Comparison of ENCODE assay signal across 9 cellular contexts in genomic region chr4:110515676-110516075, GRCh38. TPM values are rescaled to one million over a fixed set of nuclear protein-coding genes. Genes with fewer than 3 reads are reported as not detected.
DNase-seq lines count a peak whose midpoint lies in the region; ATAC-seq, FAIRE-seq and TF ChIP-seq lines count a peak whose summit lies in the region.
"Had no signal": no experiment of that assay in that cellular context is flagged by ENCODE, and none has a peak within 500 bp of the region (broad histone marks: within the 10 kb centered on the region; RNA-seq: fewer than 3 reads in every experiment).

No MANE protein-coding gene starts in this region.

- no peak overlapping the region for H3K18ac ChIP-seq in neuronal stem cell (ENCODE audit: low read length)

- no peaks in the 10 kb centered on the region for H3K36me3 ChIP-seq in mucosa of descending colon (ENCODE audit: low read depth)
- no peaks in the 10 kb centered on the region for H3K36me3 ChIP-seq in neuronal stem cell (replicated peaks in 1 of 2; ENCODE audit: control insufficient read depth in 2 of 2, insufficient read depth in 2 of 2, low read length in 2 of 2)
- H3K36me3 ChIP-seq: SJCRH30 had no signal

- H3K14ac ChIP-seq in neuronal stem cell (ENCODE audit: low read length): no peak overlapping the region

- no peaks in the 10 kb centered on the region for H3K79me1 ChIP-seq in neuronal stem cell (ENCODE audit: low read depth, low read length)

- no peak overlapping the region for H3K4me2 ChIP-seq in neuronal stem cell (ENCODE audit: insufficient read depth, low read length, poor library complexity, severe bottlenecking)

- peaks cover 2% of the 10 kb centered on the region for H3K4me1 ChIP-seq in mucosa of descending colon (ENCODE audit: low read depth)
- H3K4me1 ChIP-seq in neuronal stem cell (ENCODE audit: control insufficient read depth in 2 of 2, insufficient read depth in 1 of 2, low read depth in 1 of 2, low read length in 2 of 2): no peaks in the 10 kb centered on the region

- no peaks in the 10 kb centered on the region for H3K27me3 Mint-ChIP-seq in activated T-cell treated with anti-CD3 and anti-CD28 coated beads, Interleukin-2, amount 50 U/mL, for 72 hours (ENCODE audit: low read depth)

- H2BK120ac ChIP-seq in neuronal stem cell (ENCODE audit: low read depth, low read length): no peak overlapping the region

- H3K9me3 ChIP-seq in mucosa of descending colon (no peaks in the 10 kb centered on the region), neuronal stem cell (replicated peaks in 1 of 2; ENCODE audit: control insufficient read depth in 2 of 2, insufficient read depth in 1 of 2, low read depth in 1 of 2, low read length in 2 of 2) (no peaks in the 10 kb centered on the region)
- H3K9me3 ChIP-seq: SJCRH30 had no signal

- H2BK12ac ChIP-seq in neuronal stem cell (ENCODE audit: low read length): no peak overlapping the region

- H2AFZ ChIP-seq in neuronal stem cell (ENCODE audit: low read length): no peak overlapping the region

- H3K36me3 Mint-ChIP-seq in activated T-cell treated with anti-CD3 and anti-CD28 coated beads, Interleukin-2, amount 50 U/mL, for 72 hours (ENCODE audit: insufficient read depth in 2 of 2): no peaks in the 10 kb centered on the region

- no peak overlapping the region for H3K4me3 ChIP-seq in mucosa of descending colon
- H3K4me3 ChIP-seq in neuronal stem cell (ENCODE audit: low read length in 2 of 2): no peak overlapping the region
- H3K4me3 ChIP-seq: SJCRH30 had no signal

- H3K27ac Mint-ChIP-seq in activated T-cell treated with anti-CD3 and anti-CD28 coated beads, Interleukin-2, amount 50 U/mL, for 72 hours: peak overlapping the region; percentile 72

- H2BK15ac ChIP-seq in neuronal stem cell (ENCODE audit: low read length): no peak overlapping the region

- H3K9me3 Mint-ChIP-seq in activated T-cell treated with anti-CD3 and anti-CD28 coated beads, Interleukin-2, amount 50 U/mL, for 72 hours: no peaks in the 10 kb centered on the region

- FAIRE-seq in HTR-8/SVneo (lab: Jason Lieb, UNC): no peak

- WGBS in neuronal stem cell (ENCODE audit: extremely low coverage in 2 of 2, insufficient read length in 2 of 2, insufficient replicate concordance in 1 of 2), 2 donors: no CpG with 5 or more reads among the region's 5 CpGs

- H3K27me3 ChIP-seq in neuronal stem cell (ENCODE audit: control insufficient read depth in 3 of 3, insufficient read depth in 3 of 3, low read depth in 1 of 3, low read length in 3 of 3): no peaks in the 10 kb centered on the region
- H3K27me3 ChIP-seq: SJCRH30 had no signal

- no peak overlapping the region for H2BK5ac ChIP-seq in neuronal stem cell (ENCODE audit: low read length)

- intact Hi-C loops in mucosa of descending colon (cut with DNase I, micrococcal nuclease): loop anchor here in 1 of 2 donors (2.0 to 10.0 kb wide), 2 partner anchors 201 to 517 kb away; no protein-coding TSS in a partner anchor

- H3K9ac ChIP-seq in neuronal stem cell (ENCODE audit: low read depth, low read length, poor library complexity): no peak overlapping the region

- TF ChIP-seq CTCF in mucosa of descending colon (IDR thresholded peaks at IDR 0.05): no peak

- peak; percentile 5 for ATAC-seq in HG03039 (IDR thresholded peaks at IDR 0.05; ENCODE audit: unreplicated experiment)
- ATAC-seq in activated T-cell treated with anti-CD3 and anti-CD28 coated beads, Interleukin-2, amount 50 U/mL, for 72 hours (replicated peaks in 1 of 2): peak in 1 of 2 donors; percentile 37
- ATAC-seq in mucosa of descending colon: peak; percentile 67

- H3K4me1 Mint-ChIP-seq in activated T-cell treated with anti-CD3 and anti-CD28 coated beads, Interleukin-2, amount 50 U/mL, for 72 hours (ENCODE audit: low read depth): peaks cover 23% of the 10 kb centered on the region

- no peak overlapping the region for H4K8ac ChIP-seq in neuronal stem cell (ENCODE audit: low read depth, low read length)

- H3K4ac ChIP-seq in neuronal stem cell (ENCODE audit: low read length): no peak overlapping the region

- H3K23ac ChIP-seq in neuronal stem cell (ENCODE audit: low read depth, low read length, poor library complexity): no peak overlapping the region

- peak; percentile 29 for DNase-seq in DMS153 treated with DMSO at 0.1 percent for 48 hours (lab: John Stamatoyannopoulos, UW; ENCODE audit: unreplicated experiment)
- no peak for DNase-seq in activated T-cell treated with anti-CD3 and anti-CD28 coated beads, Interleukin-2, amount 50 U/mL, for 72 hours
- peak in 1 of 3 donors; percentile 7 for DNase-seq in mucosa of descending colon
- DNase-seq in neuronal stem cell (ENCODE audit: low spot score): no peak
- no peak for DNase-seq in NCI-H1105 treated with DMSO at 0.1 percent for 48 hours (lab: John Stamatoyannopoulos, UW)
- no peak for DNase-seq in D341Med (ENCODE audit: low spot score)
- no peak for DNase-seq in HTR-8/SVneo (ENCODE audit: insufficient read length, low spot score)

- H4K91ac ChIP-seq in neuronal stem cell (ENCODE audit: low read depth, low read length, poor library complexity): no peak overlapping the region

- H3K4me3 Mint-ChIP-seq in activated T-cell treated with anti-CD3 and anti-CD28 coated beads, Interleukin-2, amount 50 U/mL, for 72 hours: peak overlapping the region; percentile 91 to 93

- H3K27ac ChIP-seq in neuronal stem cell (replicated peaks; ENCODE audit: low read length): no peak overlapping the region
- H3K27ac ChIP-seq: SJCRH30 had no signal

- no peak overlapping the region for H2AK5ac ChIP-seq in neuronal stem cell (ENCODE audit: low read depth, low read length)

RNA-seq across cellular contexts. Expression of gene ENPEP, which starts 39.7 kb away (rescaled TPM):
- total RNA-seq in activated T-cell treated with anti-CD3 and anti-CD28 coated beads, Interleukin-2, amount 50 U/mL, for 72 hours: under 1 TPM in 1 of 2 donors, not detected in 1; 0.84 TPM
- 1 to 10 TPM; 1.2 to 2.1 (median 1.5) TPM for total RNA-seq in mucosa of descending colon
- polyA plus RNA-seq in neuronal stem cell (2013, experiment 1 of 2): 0.95 TPM
- polyA plus RNA-seq in neuronal stem cell (2013, experiment 2 of 2): 0.87 TPM
